ENCODE assay signal across 9 cellular contexts in the genomic region with DNA sequence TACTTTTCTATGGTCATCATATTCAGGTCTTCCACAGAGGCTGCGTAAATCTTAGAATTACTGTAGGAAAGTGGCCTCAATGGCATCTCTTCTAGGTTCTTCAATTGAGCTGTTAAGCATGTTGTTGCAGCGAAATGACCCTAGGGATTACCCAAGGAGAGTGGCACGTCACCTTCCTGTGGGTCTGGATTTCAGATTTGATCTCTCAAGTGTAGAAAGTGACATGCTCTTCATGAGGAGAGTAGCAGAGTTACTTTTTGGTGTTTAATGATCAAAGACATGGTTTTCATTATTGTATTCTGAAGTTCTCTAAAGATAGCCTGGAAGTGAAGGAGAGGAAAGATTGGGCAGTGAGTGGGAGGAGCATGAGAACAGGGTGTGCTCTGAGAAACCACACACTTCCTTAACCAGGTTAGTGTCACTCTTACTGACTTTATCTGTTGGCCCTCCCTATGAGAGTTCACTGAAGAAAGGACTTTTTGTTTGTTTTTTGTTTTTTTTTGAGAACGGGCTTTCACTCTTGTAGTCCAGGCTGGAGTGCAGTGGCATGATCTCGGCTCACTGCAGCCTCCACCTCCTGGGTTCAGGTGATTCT.
DNase-seq lines count a peak whose midpoint lies in the region; ATAC-seq, FAIRE-seq and TF ChIP-seq lines count a peak whose summit lies in the region.
"Had no signal": no experiment of that assay in that cellular context is flagged by ENCODE, and none has a peak within 500 bp of the region (broad histone marks: within the 10 kb centered on the region; RNA-seq: fewer than 3 reads in every experiment).

No MANE protein-coding gene starts in this region.

- H3K36me3 ChIP-seq in DOHH2 (ENCODE audit: control insufficient read depth, low read length), result peaks cover 37% of the 10 kb centered on the region

- H3K4me1 ChIP-seq in DOHH2 (ENCODE audit: control insufficient read depth, low read length), result peaks cover 76% of the 10 kb centered on the region

- peak overlapping the region; percentile 63 for H3K27ac ChIP-seq in DOHH2 (ENCODE audit: low read depth, low read length)

- peak overlapping the region; percentile 10 for H3K4me3 ChIP-seq in DOHH2 (ENCODE audit: low read length)

- TF ChIP-seq CTCF in DOHH2 (IDR thresholded peaks at IDR 0.05; ENCODE audit: low read depth, low read length, poor library complexity, severe bottlenecking) (no peak), GM20000 (IDR thresholded peaks at IDR 0.05; ENCODE audit: extremely low read depth, missing control alignments) (no peak)

- no peaks in the 10 kb centered on the region for H4K20me1 ChIP-seq in DOHH2 (ENCODE audit: control insufficient read depth, insufficient read depth, low read depth, low read length)

- peak; percentile 76 for ATAC-seq in HG03558 (IDR thresholded peaks at IDR 0.05; ENCODE audit: extremely low read depth, unreplicated experiment)
- ATAC-seq: HCT116 had no signal

- no peaks in the 10 kb centered on the region for H3K9me2 ChIP-seq in DOHH2 (replicated peaks; ENCODE audit: control insufficient read depth, low read length)

- peak; percentile 47 for FAIRE-seq in colon (lab: Jason Lieb, UNC)

- H3K79me2 ChIP-seq in DOHH2 (ENCODE audit: control insufficient read depth, low read length), result peaks cover 40% of the 10 kb centered on the region

- H3F3A ChIP-seq in DOHH2 (ENCODE audit: control insufficient read depth, insufficient read depth), result peaks cover 30% of the 10 kb centered on the region

- H3K9me3 ChIP-seq in DOHH2 (ENCODE audit: control insufficient read depth, insufficient read depth, low read length), result no peaks in the 10 kb centered on the region

- peak; percentile 48 for DNase-seq in GM20000 (ENCODE audit: low spot score)
- no peak for DNase-seq in AG08396 (ENCODE audit: low spot score)
- no peak for DNase-seq in globus pallidus (ENCODE audit: low spot score)
- no peak for DNase-seq in NCI-H2029 treated with DMSO at 0.1 percent for 48 hours (lab: John Stamatoyannopoulos, UW)
- DNase-seq in DMS53 (lab: John Stamatoyannopoulos, UW), result no peak

- H3K27me3 ChIP-seq in DOHH2 (ENCODE audit: control insufficient read depth, low read length), result no peaks in the 10 kb centered on the region

- peak overlapping the region; percentile 59 for H3K4me2 ChIP-seq in DOHH2 (ENCODE audit: low read length)
